Comparison of ENCODE assay signal across 8 cellular contexts in the genomic region with DNA sequence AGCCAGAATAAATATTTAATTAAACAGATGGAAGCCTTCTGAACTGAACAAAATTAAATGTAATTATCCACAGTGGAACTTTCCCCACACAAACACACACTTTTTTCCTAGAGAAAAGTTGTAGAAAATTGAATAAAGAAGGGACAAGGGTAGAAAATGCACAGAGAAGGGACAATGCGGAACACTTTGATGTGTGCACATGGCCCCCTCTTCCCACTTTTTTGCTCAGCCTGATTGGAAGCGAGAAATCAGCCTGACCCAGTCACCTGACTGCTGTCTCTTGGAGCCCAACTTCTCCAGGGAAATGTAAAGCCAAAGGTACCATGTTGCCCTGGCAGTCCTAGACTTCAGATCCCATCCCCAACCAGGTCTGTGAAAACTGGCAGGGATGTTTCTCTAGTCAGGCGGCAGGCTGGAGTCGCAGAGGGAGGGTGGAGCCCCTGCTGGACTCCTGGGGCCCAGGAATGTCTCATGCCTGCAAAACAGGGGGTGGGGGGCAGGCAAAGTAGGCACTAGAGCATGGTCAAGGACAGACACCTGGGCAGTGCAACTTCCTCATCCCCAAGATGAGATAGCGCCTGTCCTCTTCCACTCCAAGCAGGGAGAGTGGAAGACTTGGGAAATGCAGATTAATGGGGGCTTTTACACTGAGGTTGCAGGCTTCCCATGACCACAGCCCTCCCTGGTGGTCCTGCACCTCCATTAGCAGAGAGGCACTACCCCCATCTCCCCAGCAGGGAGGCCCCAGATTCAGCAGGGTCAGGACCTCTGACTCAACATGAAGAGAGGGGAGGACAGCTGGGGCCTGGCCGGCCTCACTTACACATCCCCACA. TPM values are rescaled to one million over a fixed set of nuclear protein-coding genes. Genes with fewer than 3 reads are reported as not detected.
DNase-seq lines count a peak whose midpoint lies in the region; ATAC-seq and TF ChIP-seq lines count a peak whose summit lies in the region.

No MANE protein-coding gene starts in this region.

- peak overlapping the region; percentile 80 for H3K4me3 Mint-ChIP-seq in mesothelial cell of epicardium

- peaks cover under 1% of the 10 kb centered on the region for H3K4me1 ChIP-seq in foreskin keratinocyte

- H3K27ac ChIP-seq in AG04450 (ENCODE audit: low read depth, low read length) (peak overlapping the region; percentile 47), foreskin keratinocyte (no peak overlapping the region)

- peak overlapping the region; percentile 81 for H3K4me3 ChIP-seq in AG04450 (ENCODE audit: low read depth, low read length)
- peak overlapping the region; percentile 2 to 86 for H3K4me3 ChIP-seq in cardiac fibroblast (replicated peaks in 1 of 2; ENCODE audit: low read depth in 2 of 2, low read length in 2 of 2)

- H3K27ac Mint-ChIP-seq in mesothelial cell of epicardium, result peak overlapping the region; percentile 92

- no peaks in the 10 kb centered on the region for H3K9me3 Mint-ChIP-seq in mesothelial cell of epicardium

- no peak for TF ChIP-seq RAD21 in Ishikawa (IDR thresholded peaks at IDR 0.05; ENCODE audit: low read depth)

- H3K36me3 Mint-ChIP-seq in mesothelial cell of epicardium, result peaks cover 2% of the 10 kb centered on the region

- CTCF ChIA-PET in AG04450 (lab: Charles Lee), result interaction anchor here (1.2 kb wide), 1 partner anchor 25 kb away, joined by 5 read pairs; no protein-coding TSS in a partner anchor

- DNase-seq in AG04450 (ENCODE audit: low read depth, low spot score), result no peak
- DNase-seq in cardiac fibroblast (ENCODE audit: low read depth in 2 of 2), result no peak
- no peak for DNase-seq in mesothelial cell of epicardium (ENCODE audit: low spot score in 2 of 2, unreplicated experiment in 2 of 2)
- no peak for DNase-seq in foreskin keratinocyte
- no peak for DNase-seq in foreskin melanocyte

- TF ChIP-seq CTCF in AG04450 (IDR thresholded peaks at IDR 0.05; ENCODE audit: low read depth, low read length) (0 out of 2 replicates have a peak, but pooled peaks have one; percentile 15), cardiac fibroblast (IDR thresholded peaks at IDR 0.05; ENCODE audit: low read depth, low read length) (peak; percentile 27), mesothelial cell of epicardium (IDR thresholded peaks at IDR 0.05; ENCODE audit: unreplicated experiment) (no peak), foreskin keratinocyte (conservative IDR thresholded peaks at IDR 0.05) (no peak)

- TF ChIP-seq EP300 in Ishikawa (IDR thresholded peaks at IDR 0.05; ENCODE audit: borderline replicate concordance), result no peak; the same call in 1 of the 2 replicates

- POLR2A ChIA-PET in AG04450 (lab: Yijun Ruan, JAX), result interaction anchor here (0.8 to 1.1 kb wide), 2 partner anchors 13 to 142 kb away, joined by 4 to 5 read pairs; no protein-coding TSS in a partner anchor

- ATAC-seq in foreskin keratinocyte (no peak), HG02678 (IDR thresholded peaks at IDR 0.05; ENCODE audit: unreplicated experiment) (no peak), HG03521 (IDR thresholded peaks at IDR 0.05; ENCODE audit: unreplicated experiment) (no peak)

- peaks cover 3% of the 10 kb centered on the region; the same call in 1 of the 2 replicates for H3K9me3 ChIP-seq in AG04450 (ENCODE audit: control insufficient read depth, insufficient read depth, low read length)

- H3K27me3 Mint-ChIP-seq in mesothelial cell of epicardium (ENCODE audit: low read depth), result no peaks in the 10 kb centered on the region

- H3K27me3 ChIP-seq in AG04450 (ENCODE audit: control insufficient read depth, insufficient read depth, low read length) (no peaks in the 10 kb centered on the region), foreskin keratinocyte (no peaks in the 10 kb centered on the region)

- peaks cover 36% of the 10 kb centered on the region for H3K4me1 Mint-ChIP-seq in mesothelial cell of epicardium

TF ChIP-seq in Ishikawa, 13 proteins besides CTCF, POLR2A, EP300 and RAD21:
- TF ChIP-seq EGR1 (IDR thresholded peaks at IDR 0.05), result no peak
- TF ChIP-seq MAX (IDR thresholded peaks at IDR 0.05), result no peak
- peak; percentile 79 for TF ChIP-seq TEAD4 (IDR thresholded peaks at IDR 0.05)
- TF ChIP-seq, protein P1, sequence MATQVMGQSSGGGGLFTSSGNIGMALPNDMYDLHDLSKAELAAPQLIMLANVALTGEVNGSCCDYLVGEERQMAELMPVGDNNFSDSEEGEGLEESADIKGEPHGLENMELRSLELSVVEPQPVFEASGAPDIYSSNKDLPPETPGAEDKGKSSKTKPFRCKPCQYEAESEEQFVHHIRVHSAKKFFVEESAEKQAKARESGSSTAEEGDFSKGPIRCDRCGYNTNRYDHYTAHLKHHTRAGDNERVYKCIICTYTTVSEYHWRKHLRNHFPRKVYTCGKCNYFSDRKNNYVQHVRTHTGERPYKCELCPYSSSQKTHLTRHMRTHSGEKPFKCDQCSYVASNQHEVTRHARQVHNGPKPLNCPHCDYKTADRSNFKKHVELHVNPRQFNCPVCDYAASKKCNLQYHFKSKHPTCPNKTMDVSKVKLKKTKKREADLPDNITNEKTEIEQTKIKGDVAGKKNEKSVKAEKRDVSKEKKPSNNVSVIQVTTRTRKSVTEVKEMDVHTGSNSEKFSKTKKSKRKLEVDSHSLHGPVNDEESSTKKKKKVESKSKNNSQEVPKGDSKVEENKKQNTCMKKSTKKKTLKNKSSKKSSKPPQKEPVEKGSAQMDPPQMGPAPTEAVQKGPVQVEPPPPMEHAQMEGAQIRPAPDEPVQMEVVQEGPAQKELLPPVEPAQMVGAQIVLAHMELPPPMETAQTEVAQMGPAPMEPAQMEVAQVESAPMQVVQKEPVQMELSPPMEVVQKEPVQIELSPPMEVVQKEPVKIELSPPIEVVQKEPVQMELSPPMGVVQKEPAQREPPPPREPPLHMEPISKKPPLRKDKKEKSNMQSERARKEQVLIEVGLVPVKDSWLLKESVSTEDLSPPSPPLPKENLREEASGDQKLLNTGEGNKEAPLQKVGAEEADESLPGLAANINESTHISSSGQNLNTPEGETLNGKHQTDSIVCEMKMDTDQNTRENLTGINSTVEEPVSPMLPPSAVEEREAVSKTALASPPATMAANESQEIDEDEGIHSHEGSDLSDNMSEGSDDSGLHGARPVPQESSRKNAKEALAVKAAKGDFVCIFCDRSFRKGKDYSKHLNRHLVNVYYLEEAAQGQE (IDR thresholded peaks at IDR 0.05; ENCODE audit: low read depth), result no peak
- no peak for TF ChIP-seq YY1 (IDR thresholded peaks at IDR 0.05; ENCODE audit: low read depth)
- no peak for TF ChIP-seq CREB1 (IDR thresholded peaks at IDR 0.05; ENCODE audit: low read depth)
- TF ChIP-seq FOXM1 (IDR thresholded peaks at IDR 0.05; ENCODE audit: borderline replicate concordance, low read depth), result no peak
- no peak for TF ChIP-seq ZBTB7A (IDR thresholded peaks at IDR 0.05; ENCODE audit: low read depth)
- TF ChIP-seq TCF12 (IDR thresholded peaks at IDR 0.05; ENCODE audit: low read depth), result 0 out of 2 replicates have a peak, but pooled peaks have one; percentile 24
- TF ChIP-seq NFIC (IDR thresholded peaks at IDR 0.05), result no peak
- TF ChIP-seq TAF1 (IDR thresholded peaks at IDR 0.05; ENCODE audit: low read depth), result 0 out of 2 replicates have a peak, but pooled peaks have one; percentile 14

RNA-seq across cellular contexts. Expression of gene CERS2, which starts 2.8 kb away (rescaled TPM):
- 193 and 217 TPM in 2 replicates for polyA plus RNA-seq in AG04450 (2011; rRNA removed)
- 170 TPM in 2 replicates for polyA minus RNA-seq in AG04450 (2011; rRNA and poly(A)+ RNA removed)
- total RNA-seq in mesothelial cell of epicardium, result 127 to 137 TPM (median 132 TPM) in 3 replicates
- 135 and 138 TPM in 2 replicates for total RNA-seq in foreskin keratinocyte
- 100 and 118 TPM in 2 replicates for polyA plus RNA-seq in foreskin keratinocyte

RNA-seq across cellular contexts. Expression of gene ANXA9, which starts 10.3 kb away (rescaled TPM):
- 0.10 and 0.21 TPM in 2 replicates for polyA plus RNA-seq in AG04450 (2011; rRNA removed)
- 0.09 and 0.17 TPM in 2 replicates for polyA minus RNA-seq in AG04450 (2011; rRNA and poly(A)+ RNA removed)
- total RNA-seq in mesothelial cell of epicardium, result 1.2 TPM in 3 replicates
- total RNA-seq in foreskin keratinocyte, result 0.71 and 0.95 TPM in 2 replicates
- 0.49 and 0.58 TPM in 2 replicates for polyA plus RNA-seq in foreskin keratinocyte

RNA-seq across cellular contexts. Expression of gene MINDY1, which starts 34.9 kb away (rescaled TPM):
- 12.8 and 18.0 TPM in 2 replicates for polyA plus RNA-seq in AG04450 (2011; rRNA removed)
- 21.5 and 29.3 TPM in 2 replicates for polyA minus RNA-seq in AG04450 (2011; rRNA and poly(A)+ RNA removed)
- total RNA-seq in mesothelial cell of epicardium, result 29.7 to 31.7 TPM (median 30.9 TPM) in 3 replicates
- 7.3 and 7.6 TPM in 2 replicates for total RNA-seq in foreskin keratinocyte
- polyA plus RNA-seq in foreskin keratinocyte, result 3.5 and 4.1 TPM in 2 replicates

RNA-seq across cellular contexts. Expression of gene PRUNE1, which starts 36.4 kb away (rescaled TPM):
- 18.3 and 21.7 TPM in 2 replicates for polyA plus RNA-seq in AG04450 (2011; rRNA removed)
- polyA minus RNA-seq in AG04450 (2011; rRNA and poly(A)+ RNA removed), result 17.9 and 20.5 TPM in 2 replicates
- total RNA-seq in mesothelial cell of epicardium, result 25.0 to 25.8 TPM (median 25.4 TPM) in 3 replicates
- 11.8 and 12.8 TPM in 2 replicates for total RNA-seq in foreskin keratinocyte
- 7.4 and 8.4 TPM in 2 replicates for polyA plus RNA-seq in foreskin keratinocyte

RNA-seq across cellular contexts. Expression of gene SETDB1, which starts 45.6 kb away (rescaled TPM):
- 30.8 and 35.5 TPM in 2 replicates for polyA plus RNA-seq in AG04450 (2011; rRNA removed)
- polyA minus RNA-seq in AG04450 (2011; rRNA and poly(A)+ RNA removed), result 50.6 and 53.9 TPM in 2 replicates
- total RNA-seq in mesothelial cell of epicardium, result 101 to 103 TPM (median 101 TPM) in 3 replicates
- total RNA-seq in foreskin keratinocyte, result 25.4 and 28.3 TPM in 2 replicates
- 11.6 and 12.7 TPM in 2 replicates for polyA plus RNA-seq in foreskin keratinocyte

Comparison
In these comparisons a context has a peak if more than half of its experiments do, and no peak if none do; other contexts are left out.
1. CTCF ChIP-seq: peak in AG04450 (single experiment) and cardiac fibroblast (single experiment); none in mesothelial cell of epicardium (single experiment) and foreskin keratinocyte (single experiment).